30 cellular contexts compared by ENCODE assay signal in genomic region chr15:34280193-34280592, GRCh38.
"Had no signal": no experiment of that assay in that cellular context is flagged by ENCODE, and none has a peak within 500 bp of the region (broad histone marks: within the 10 kb centered on the region; RNA-seq: fewer than 3 reads in every experiment).

No MANE protein-coding gene starts in this region.

- H3K27ac ChIP-seq: Peyer's patch, SJSA1, VCaP had no signal

- H3K27me3 ChIP-seq: MG63, Peyer's patch, SJSA1 had no signal

- DNase-seq: activated B cell treated with CpG ODN at 0.5 μM for 24 hours; activated CD4-positive, alpha-beta memory T cell treated with anti-CD3 and anti-CD28 coated beads, Interleukin-2, amount 10 ng/mL, durations not matched to agents 7 days and 5 days; activated CD4-positive, alpha-beta T cell treated with anti-CD3 and anti-CD28 coated beads for 1 hour; activated CD4-positive, alpha-beta T cell treated with anti-CD3 and anti-CD28 coated beads for 48 hours; activated CD8-positive, alpha-beta memory T cell treated with anti-CD3 and anti-CD28 coated beads for 24 hours; activated CD8-positive, alpha-beta memory T cell treated with anti-CD3 and anti-CD28 coated beads, Interleukin-2, amount 10 ng/mL, durations not matched to agents 7 days and 5 days; activated CD8-positive, alpha-beta memory T cell treated with anti-CD3 and anti-CD28 coated beads, Interleukin-2, amount 50 U/mL, for 48 hours; activated effector memory CD4-positive, alpha-beta T cell treated with Interleukin-2 at 50 U/mL for 16 hours; activated naive CD4-positive, alpha-beta T cell treated with anti-CD3 and anti-CD28 coated beads, Interleukin-2, amount 10 ng/mL, durations not matched to agents 7 days and 5 days; activated naive CD8-positive, alpha-beta T cell treated with anti-CD3 and anti-CD28 coated beads, Interleukin-2, amount 50 U/mL, for 24 hours; activated T-cell treated with anti-CD3 and anti-CD28 coated beads, Interleukin-2, amount 50 U/mL, for 48 hours; anterior cingulate cortex; central memory CD4-positive, alpha-beta T cell; Kasumi-1; KG1; MG63; NCI-H1048; NCI-H1105 treated with DMSO at 0.1 percent for 48 hours; NCI-H1436; NCI-H1694; NCI-H1930; NCI-H2081 treated with DMSO at 0.1 percent for 48 hours; NCI-H345; NCI-H524 treated with DMSO at 0.1 percent for 48 hours; Peyer's patch; RPMI8226; SHP77 treated with DMSO at 0.1 percent for 48 hours; SK-N-SH had no signal

- H3K36me3 ChIP-seq: MG63, Peyer's patch, SJSA1 had no signal

- H3K4me3 ChIP-seq: MG63, Peyer's patch, SJSA1 had no signal

- H3K4me1 ChIP-seq: Peyer's patch, SJSA1 had no signal

- H3K9me3 ChIP-seq: MG63, Peyer's patch, SJSA1, SK-N-SH had no signal

- ATAC-seq: activated CD8-positive, alpha-beta memory T cell treated with anti-CD3 and anti-CD28 coated beads, Interleukin-2, amount 10 ng/mL, durations not matched to agents 7 days and 5 days; activated naive CD8-positive, alpha-beta T cell treated with anti-CD3 and anti-CD28 coated beads, Interleukin-2, amount 50 U/mL, for 24 hours had no signal
